22 cellular contexts compared by ENCODE assay signal in the genomic region with DNA sequence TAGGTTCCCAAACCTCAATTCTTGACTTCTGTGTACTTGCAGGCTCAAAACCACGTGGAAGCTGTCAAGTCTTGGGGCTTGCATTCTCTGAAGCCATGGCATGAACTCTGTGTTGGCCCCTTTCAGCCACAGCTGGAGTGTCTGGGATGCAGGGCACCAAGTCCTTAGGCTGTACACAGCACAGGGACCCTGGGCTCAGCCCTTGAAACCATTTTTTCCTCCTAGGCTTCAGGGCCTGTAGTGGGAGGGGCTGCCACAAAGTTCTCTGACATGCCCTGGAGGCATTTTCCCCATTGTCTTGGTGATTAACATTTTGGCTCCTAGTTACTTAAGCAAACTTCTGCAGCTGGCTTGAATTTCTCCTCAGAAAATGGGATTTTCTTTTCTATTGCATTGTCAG.
"Had no signal": no experiment of that assay in that cellular context is flagged by ENCODE, and none has a peak within 500 bp of the region (broad histone marks: within the 10 kb centered on the region; RNA-seq: fewer than 3 reads in every experiment).

No MANE protein-coding gene starts in this region.

- ATAC-seq: Panc1, PC-3, Right ventricle myocardium inferior had no signal

- H3K4me3 ChIP-seq: SJCRH30, SK-N-MC had no signal

- H3K27ac ChIP-seq: SJCRH30, SK-N-MC had no signal

- H3K4me1 ChIP-seq: SJCRH30 had no signal

- DNase-seq: Karpas-422, KG1, MM.1S, NCI-H1105, NCI-H1417, NCI-H1436 treated with DMSO at 0.1 percent for 48 hours, NCI-H1694, NCI-H187 treated with DMSO at 0.1 percent for 48 hours, NCI-H2029 treated with DMSO at 0.1 percent for 48 hours, NCI-H2171 treated with DMSO at 0.1 percent for 48 hours, NCI-H226, NCI-H446, NCI-H510A, NCI-H524 treated with DMSO at 0.1 percent for 48 hours, NCI-H69, NCI-H774, PC-3, SHP77 treated with DMSO at 0.1 percent for 48 hours, SJCRH30 had no signal

- H3K27me3 ChIP-seq: SJCRH30 had no signal
